In the genomic region with DNA sequence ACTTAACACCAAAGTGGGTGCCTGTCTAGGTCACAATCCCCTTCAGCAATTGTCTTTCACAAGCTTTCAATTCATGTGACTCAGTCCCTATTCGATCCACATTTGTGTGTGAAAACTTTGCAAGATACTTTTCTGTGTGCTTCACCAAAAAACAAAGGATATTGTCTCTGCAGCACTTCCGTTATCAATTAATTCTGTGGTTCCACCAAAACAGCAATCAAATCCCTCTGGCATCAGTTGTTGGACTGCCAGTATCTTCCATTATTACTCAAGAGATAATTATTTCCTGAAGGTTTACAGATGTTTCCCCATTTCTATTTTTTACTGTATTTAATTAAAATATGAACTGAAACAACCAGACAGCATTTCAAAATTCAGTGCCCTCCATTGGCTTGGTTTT, we compare ENCODE assay signal across 22 cellular contexts.
DNase-seq lines count a peak whose midpoint lies in the region; ATAC-seq and TF ChIP-seq lines count a peak whose summit lies in the region.
"Had no signal": no experiment of that assay in that cellular context is flagged by ENCODE, and none has a peak within 500 bp of the region (broad histone marks: within the 10 kb centered on the region; RNA-seq: fewer than 3 reads in every experiment).

No MANE protein-coding gene starts in this region.

- intact Hi-C loops in Right ventricle myocardium superior (cut with DNase I) = no loop called here

- DNase-seq in AG20443 (ENCODE audit: low spot score) = peak; percentile 8
- DNase-seq in GM23248 = peak; percentile 7
- DNase-seq in NOMO-1 treated with dmso at 0.1 percent for 144 hours (lab: John Stamatoyannopoulos, UW; ENCODE audit: unreplicated experiment) = peak; percentile 33
- DNase-seq in fibroblast of mammary gland (ENCODE audit: low read depth) = peak; percentile 62
- DNase-seq in caudate nucleus (lab: John Stamatoyannopoulos, UW) = no peak
- DNase-seq in Right ventricle myocardium superior = no peak
- DNase-seq: Caco-2; CD4-positive, alpha-beta memory T cell; DMS 273 treated with DMSO at 0.1 percent for 48 hours; DND-41; HCEC 1CT; IMR-90; NCI-H1048; NCI-H1417 treated with DMSO at 0.1 percent for 48 hours; NCI-H187 treated with DMSO at 0.1 percent for 48 hours; NCI-H2107; NCI-H446 treated with DMSO at 0.1 percent for 48 hours; NCI-H526 treated with DMSO at 0.1 percent for 48 hours had no signal

- H3K27ac ChIP-seq in GM23248 (no peak overlapping the region), caudate nucleus (ENCODE audit: low read depth, low read length) (no peak overlapping the region)
- H3K27ac ChIP-seq: SJSA1 had no signal

- 3% methylated on average over 2 of the region's 2 CpGs for WGBS in GM23248 (ENCODE audit: low coverage in 1 of 2, low lambda C conversion rate in 2 of 2, missing lambda C conversion rate in 2 of 2), 2 experiments

- no peaks in the 10 kb centered on the region for H3K36me3 ChIP-seq in GM23248 (ENCODE audit: low read depth)
- H3K36me3 ChIP-seq: SJSA1 had no signal

- no peak for TF ChIP-seq CTCF in fibroblast of mammary gland (conservative IDR thresholded peaks at IDR 0.05; ENCODE audit: control insufficient read depth, insufficient read depth, low read depth, low read length)

- peak overlapping the region; percentile 9; the same call in 1 of the 2 replicates for H2AFZ ChIP-seq in GM23248
- H2AFZ ChIP-seq: GM23338 had no signal

- H3K27me3 ChIP-seq in GM23248 (replicated peaks; ENCODE audit: insufficient read depth) = no peaks in the 10 kb centered on the region
- H3K27me3 ChIP-seq: SJSA1 had no signal

- H3K4me2 ChIP-seq in GM23248 (ENCODE audit: unreplicated experiment) = no peak overlapping the region
- H3K4me2 ChIP-seq: GM23338 had no signal

- H3K79me2 ChIP-seq in GM23248 (ENCODE audit: insufficient read depth) = no peaks in the 10 kb centered on the region

- H3K4me3 ChIP-seq in GM23248 (no peak overlapping the region), fibroblast of mammary gland (ENCODE audit: control insufficient read depth, low read depth, low read length) (no peak overlapping the region)
- H3K4me3 ChIP-seq: GM23338, SJSA1 had no signal

- H3K9me3 ChIP-seq in GM23248 (ENCODE audit: low read depth) = no peaks in the 10 kb centered on the region
- H3K9me3 ChIP-seq: SJSA1 had no signal

- in situ Hi-C loops in GM23248 (cut with MboI) = no loop called here

- H3K9ac ChIP-seq in GM23248 = no peak overlapping the region

- no peaks in the 10 kb centered on the region for H4K20me1 ChIP-seq in GM23248 (ENCODE audit: insufficient read depth)

- H3K9me2 ChIP-seq in GM23248 (ENCODE audit: insufficient read depth) = no peaks in the 10 kb centered on the region

- no peak for ATAC-seq in HG03521 (IDR thresholded peaks at IDR 0.05; ENCODE audit: unreplicated experiment)
- no peak for ATAC-seq in Right ventricle myocardium superior (ENCODE audit: poor library complexity)
- ATAC-seq: GM23338, Panc1 had no signal

- no peaks in the 10 kb centered on the region for H3K4me1 ChIP-seq in GM23248 (ENCODE audit: insufficient read depth)
- H3K4me1 ChIP-seq: Caco-2, SJSA1 had no signal

- no peaks in the 10 kb centered on the region for H3F3A ChIP-seq in GM23248 (ENCODE audit: insufficient read depth)

Comparison
In these comparisons a context has a peak if more than half of its experiments do, and no peak if none do; other contexts are left out.
1. DNase-seq: peak in AG20443 (single experiment), GM23248 (single experiment), NOMO-1 treated with dmso at 0.1 percent for 144 hours (single experiment) and fibroblast of mammary gland (single experiment); none in caudate nucleus (0 of 61) and Right ventricle myocardium superior (single experiment).